Comparison of ENCODE assay signal across 1 cellular context in the genomic region with DNA sequence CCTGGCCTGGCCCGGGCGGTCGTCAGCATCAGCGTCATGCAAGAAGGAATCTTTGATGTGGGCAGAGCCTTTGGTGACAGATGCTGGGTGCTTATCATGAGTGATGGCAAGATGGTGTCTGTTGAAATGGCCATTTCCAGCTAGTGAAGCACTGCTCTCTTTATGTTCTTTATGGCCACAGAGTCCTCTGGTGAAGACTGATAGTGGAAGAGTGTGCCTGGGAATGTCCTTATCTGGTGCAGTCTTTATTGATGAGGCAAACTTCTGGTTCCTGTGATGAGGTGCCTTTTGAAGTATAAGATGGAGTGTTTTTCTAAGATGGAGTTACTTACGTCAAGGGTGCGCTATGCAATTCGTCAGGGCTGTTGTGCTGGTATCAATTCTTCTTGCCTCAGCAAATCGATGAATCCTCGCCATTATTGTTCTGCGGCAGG.
TF ChIP-seq lines count a peak whose summit lies in the region.

No MANE protein-coding gene starts in this region.

TF ChIP-seq in K562, 482 proteins besides CTCF, POLR2A, EP300 and RAD21 (continues in another document):
- no peak for TF ChIP-seq ZC3H4 (CRISPR knock-in tag; IDR thresholded peaks at IDR 0.05; ENCODE audit: borderline replicate concordance)
- TF ChIP-seq, protein P1, sequence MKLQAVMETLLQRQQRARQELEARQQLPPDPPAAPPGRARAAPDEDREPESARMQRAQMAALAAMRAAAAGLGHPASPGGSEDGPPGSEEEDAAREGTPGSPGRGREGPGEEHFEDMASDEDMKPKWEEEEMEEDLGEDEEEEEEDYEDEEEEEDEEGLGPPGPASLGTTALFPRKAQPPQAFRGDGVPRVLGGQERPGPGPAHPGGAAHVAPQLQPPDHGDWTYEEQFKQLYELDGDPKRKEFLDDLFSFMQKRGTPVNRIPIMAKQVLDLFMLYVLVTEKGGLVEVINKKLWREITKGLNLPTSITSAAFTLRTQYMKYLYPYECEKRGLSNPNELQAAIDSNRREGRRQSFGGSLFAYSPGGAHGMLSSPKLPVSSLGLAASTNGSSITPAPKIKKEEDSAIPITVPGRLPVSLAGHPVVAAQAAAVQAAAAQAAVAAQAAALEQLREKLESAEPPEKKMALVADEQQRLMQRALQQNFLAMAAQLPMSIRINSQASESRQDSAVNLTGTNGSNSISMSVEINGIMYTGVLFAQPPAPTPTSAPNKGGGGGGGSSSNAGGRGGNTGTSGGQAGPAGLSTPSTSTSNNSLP (IDR thresholded peaks at IDR 0.05; ENCODE audit: borderline replicate concordance, low read depth, low read length) = no peak
- TF ChIP-seq ZNF583 (CRISPR knock-in tag; IDR thresholded peaks at IDR 0.05) = peak; percentile 94; the same call in 1 of the 2 replicates
- no peak for TF ChIP-seq RFX1 (IDR thresholded peaks at IDR 0.05)
- TF ChIP-seq HDAC1 (IDR thresholded peaks at IDR 0.05) = 0 out of 4 replicates have a peak, but pooled peaks of 1 of the 2 experiments have one; percentile 29
- TF ChIP-seq POLR2AphosphoS5 (IDR thresholded peaks at IDR 0.05; ENCODE audit: control insufficient read depth, insufficient read depth, low read depth, low read length) = peak; percentile 67
- TF ChIP-seq STAT5A (IDR thresholded peaks at IDR 0.05; ENCODE audit: borderline replicate concordance, low read length) = peak; percentile 65
- peak; percentile 53; the same call in 1 of the 2 replicates for TF ChIP-seq DPF2 (IDR thresholded peaks at IDR 0.05)
- no peak for TF ChIP-seq ZNF133 (CRISPR knock-in tag; IDR thresholded peaks at IDR 0.05)
- no peak for TF ChIP-seq PHB (CRISPR knock-in tag; IDR thresholded peaks at IDR 0.05)
- peak; percentile 34; the same call in 1 of the 2 replicates for TF ChIP-seq CUX1 (CRISPR knock-in tag; IDR thresholded peaks at IDR 0.05)
- no peak for TF ChIP-seq KDM5B (IDR thresholded peaks at IDR 0.05; ENCODE audit: insufficient replicate concordance, low read depth, low read length)
- peak; percentile 51; the same call in 1 of the 2 replicates for TF ChIP-seq CTBP1 (IDR thresholded peaks at IDR 0.05; ENCODE audit: borderline replicate concordance)
- no peak for TF ChIP-seq ZNF121 (CRISPR knock-in tag; conservative IDR thresholded peaks at IDR 0.05)
- TF ChIP-seq THAP7 (CRISPR knock-in tag; IDR thresholded peaks at IDR 0.05) = no peak
- no peak for TF ChIP-seq ILK (tag; IDR thresholded peaks at IDR 0.05; ENCODE audit: borderline replicate concordance, low read depth)
- no peak for TF ChIP-seq USF2 (CRISPR knock-in tag; IDR thresholded peaks at IDR 0.05)
- TF ChIP-seq STAG1 (CRISPR knock-in tag; IDR thresholded peaks at IDR 0.05; ENCODE audit: borderline replicate concordance) = no peak
- TF ChIP-seq SRSF9 (IDR thresholded peaks at IDR 0.05; ENCODE audit: borderline replicate concordance, low read depth, low read length) = no peak
- TF ChIP-seq NR2C1 (IDR thresholded peaks at IDR 0.05) = no peak
- TF ChIP-seq NR2C1 (tag; IDR thresholded peaks at IDR 0.05) = peak; percentile 52
- TF ChIP-seq, protein P2, sequence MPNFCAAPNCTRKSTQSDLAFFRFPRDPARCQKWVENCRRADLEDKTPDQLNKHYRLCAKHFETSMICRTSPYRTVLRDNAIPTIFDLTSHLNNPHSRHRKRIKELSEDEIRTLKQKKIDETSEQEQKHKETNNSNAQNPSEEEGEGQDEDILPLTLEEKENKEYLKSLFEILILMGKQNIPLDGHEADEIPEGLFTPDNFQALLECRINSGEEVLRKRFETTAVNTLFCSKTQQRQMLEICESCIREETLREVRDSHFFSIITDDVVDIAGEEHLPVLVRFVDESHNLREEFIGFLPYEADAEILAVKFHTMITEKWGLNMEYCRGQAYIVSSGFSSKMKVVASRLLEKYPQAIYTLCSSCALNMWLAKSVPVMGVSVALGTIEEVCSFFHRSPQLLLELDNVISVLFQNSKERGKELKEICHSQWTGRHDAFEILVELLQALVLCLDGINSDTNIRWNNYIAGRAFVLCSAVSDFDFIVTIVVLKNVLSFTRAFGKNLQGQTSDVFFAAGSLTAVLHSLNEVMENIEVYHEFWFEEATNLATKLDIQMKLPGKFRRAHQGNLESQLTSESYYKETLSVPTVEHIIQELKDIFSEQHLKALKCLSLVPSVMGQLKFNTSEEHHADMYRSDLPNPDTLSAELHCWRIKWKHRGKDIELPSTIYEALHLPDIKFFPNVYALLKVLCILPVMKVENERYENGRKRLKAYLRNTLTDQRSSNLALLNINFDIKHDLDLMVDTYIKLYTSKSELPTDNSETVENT (CRISPR knock-in tag; IDR thresholded peaks at IDR 0.05) = no peak
- TF ChIP-seq, protein P3, sequence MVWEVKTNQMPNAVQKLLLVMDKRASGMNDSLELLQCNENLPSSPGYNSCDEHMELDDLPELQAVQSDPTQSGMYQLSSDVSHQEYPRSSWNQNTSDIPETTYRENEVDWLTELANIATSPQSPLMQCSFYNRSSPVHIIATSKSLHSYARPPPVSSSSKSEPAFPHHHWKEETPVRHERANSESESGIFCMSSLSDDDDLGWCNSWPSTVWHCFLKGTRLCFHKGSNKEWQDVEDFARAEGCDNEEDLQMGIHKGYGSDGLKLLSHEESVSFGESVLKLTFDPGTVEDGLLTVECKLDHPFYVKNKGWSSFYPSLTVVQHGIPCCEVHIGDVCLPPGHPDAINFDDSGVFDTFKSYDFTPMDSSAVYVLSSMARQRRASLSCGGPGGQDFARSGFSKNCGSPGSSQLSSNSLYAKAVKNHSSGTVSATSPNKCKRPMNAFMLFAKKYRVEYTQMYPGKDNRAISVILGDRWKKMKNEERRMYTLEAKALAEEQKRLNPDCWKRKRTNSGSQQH (CRISPR knock-in tag; IDR thresholded peaks at IDR 0.05) = no peak
- no peak for TF ChIP-seq NFATC3 (IDR thresholded peaks at IDR 0.05)
- TF ChIP-seq, protein P4, sequence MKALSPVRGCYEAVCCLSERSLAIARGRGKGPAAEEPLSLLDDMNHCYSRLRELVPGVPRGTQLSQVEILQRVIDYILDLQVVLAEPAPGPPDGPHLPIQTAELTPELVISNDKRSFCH (CRISPR knock-in tag; IDR thresholded peaks at IDR 0.05) = no peak
- TF ChIP-seq, protein P4 (tag; IDR thresholded peaks at IDR 0.05) = peak; percentile 98
- TF ChIP-seq XRCC5 (IDR thresholded peaks at IDR 0.05; ENCODE audit: low read depth, low read length) = no peak
- TF ChIP-seq GTF2A2 (tag; IDR thresholded peaks at IDR 0.05) = no peak
- TF ChIP-seq JUND (IDR thresholded peaks at IDR 0.05; ENCODE audit: borderline replicate concordance, low read depth, low read length) = no peak
- TF ChIP-seq JUND (tag; IDR thresholded peaks at IDR 0.05; ENCODE audit: borderline replicate concordance, low read depth, low read length) = no peak; the same call in 2 of the 3 replicates
- TF ChIP-seq, protein P5, sequence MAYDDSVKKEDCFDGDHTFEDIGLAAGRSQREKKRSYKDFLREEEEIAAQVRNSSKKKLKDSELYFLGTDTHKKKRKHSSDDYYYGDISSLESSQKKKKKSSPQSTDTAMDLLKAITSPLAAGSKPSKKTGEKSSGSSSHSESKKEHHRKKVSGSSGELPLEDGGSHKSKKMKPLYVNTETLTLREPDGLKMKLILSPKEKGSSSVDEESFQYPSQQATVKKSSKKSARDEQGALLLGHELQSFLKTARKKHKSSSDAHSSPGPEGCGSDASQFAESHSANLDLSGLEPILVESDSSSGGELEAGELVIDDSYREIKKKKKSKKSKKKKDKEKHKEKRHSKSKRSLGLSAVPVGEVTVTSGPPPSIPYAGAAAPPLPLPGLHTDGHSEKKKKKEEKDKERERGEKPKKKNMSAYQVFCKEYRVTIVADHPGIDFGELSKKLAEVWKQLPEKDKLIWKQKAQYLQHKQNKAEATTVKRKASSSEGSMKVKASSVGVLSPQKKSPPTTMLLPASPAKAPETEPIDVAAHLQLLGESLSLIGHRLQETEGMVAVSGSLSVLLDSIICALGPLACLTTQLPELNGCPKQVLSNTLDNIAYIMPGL (CRISPR knock-in tag; IDR thresholded peaks at IDR 0.05) = no peak
- TF ChIP-seq, protein P6, sequence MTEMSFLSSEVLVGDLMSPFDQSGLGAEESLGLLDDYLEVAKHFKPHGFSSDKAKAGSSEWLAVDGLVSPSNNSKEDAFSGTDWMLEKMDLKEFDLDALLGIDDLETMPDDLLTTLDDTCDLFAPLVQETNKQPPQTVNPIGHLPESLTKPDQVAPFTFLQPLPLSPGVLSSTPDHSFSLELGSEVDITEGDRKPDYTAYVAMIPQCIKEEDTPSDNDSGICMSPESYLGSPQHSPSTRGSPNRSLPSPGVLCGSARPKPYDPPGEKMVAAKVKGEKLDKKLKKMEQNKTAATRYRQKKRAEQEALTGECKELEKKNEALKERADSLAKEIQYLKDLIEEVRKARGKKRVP (CRISPR knock-in tag; IDR thresholded peaks at IDR 0.05) = peak; percentile 52; the same call in 1 of the 2 replicates
- 0 out of 2 replicates have a peak, but pooled peaks have one; percentile 24 for TF ChIP-seq CEBPB (tag; IDR thresholded peaks at IDR 0.05)
- no peak for TF ChIP-seq BRF1 (IDR thresholded peaks at IDR 0.05; ENCODE audit: borderline replicate concordance, extremely low read depth, insufficient read length)
- no peak for TF ChIP-seq ZNF436 (CRISPR knock-in tag; IDR thresholded peaks at IDR 0.05)
- no peak for TF ChIP-seq SREBF1 (IDR thresholded peaks at IDR 0.05; ENCODE audit: borderline replicate concordance, low read depth, low read length)
- TF ChIP-seq CBX2 (IDR thresholded peaks at IDR 0.05; ENCODE audit: insufficient read depth, low read length, poor library complexity, severe bottlenecking) = no peak
- 0 out of 4 replicates have a peak, but pooled peaks of 1 of the 2 experiments have one; percentile 35 for TF ChIP-seq FOXA3 (CRISPR knock-in tag; conservative IDR thresholded peaks at IDR 0.05 in 1 of 2, IDR thresholded peaks at IDR 0.05 in 1 of 2)
- TF ChIP-seq PPARD (CRISPR knock-in tag; IDR thresholded peaks at IDR 0.05) = no peak
- TF ChIP-seq NRF1 (conservative IDR thresholded peaks at IDR 0.05 in 1 of 2, IDR thresholded peaks at IDR 0.05 in 1 of 2) = no peak
- peak in 1 of 2 experiments; percentile 43; a peak in 1 of 4 replicates for TF ChIP-seq MAZ (CRISPR knock-in tag; conservative IDR thresholded peaks at IDR 0.05 in 1 of 2, IDR thresholded peaks at IDR 0.05 in 1 of 2)
- TF ChIP-seq, protein P7, sequence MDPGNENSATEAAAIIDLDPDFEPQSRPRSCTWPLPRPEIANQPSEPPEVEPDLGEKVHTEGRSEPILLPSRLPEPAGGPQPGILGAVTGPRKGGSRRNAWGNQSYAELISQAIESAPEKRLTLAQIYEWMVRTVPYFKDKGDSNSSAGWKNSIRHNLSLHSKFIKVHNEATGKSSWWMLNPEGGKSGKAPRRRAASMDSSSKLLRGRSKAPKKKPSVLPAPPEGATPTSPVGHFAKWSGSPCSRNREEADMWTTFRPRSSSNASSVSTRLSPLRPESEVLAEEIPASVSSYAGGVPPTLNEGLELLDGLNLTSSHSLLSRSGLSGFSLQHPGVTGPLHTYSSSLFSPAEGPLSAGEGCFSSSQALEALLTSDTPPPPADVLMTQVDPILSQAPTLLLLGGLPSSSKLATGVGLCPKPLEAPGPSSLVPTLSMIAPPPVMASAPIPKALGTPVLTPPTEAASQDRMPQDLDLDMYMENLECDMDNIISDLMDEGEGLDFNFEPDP (CRISPR knock-in tag; IDR thresholded peaks at IDR 0.05) = no peak
- peak; percentile 79 for TF ChIP-seq PML (IDR thresholded peaks at IDR 0.05; ENCODE audit: low read length)
- TF ChIP-seq ZNF263 (CRISPR knock-in tag; IDR thresholded peaks at IDR 0.05; ENCODE audit: borderline replicate concordance) = no peak
- TF ChIP-seq POLR2G (IDR thresholded peaks at IDR 0.05; ENCODE audit: low read depth, low read length) = no peak
- no peak for TF ChIP-seq ZNF253 (CRISPR knock-in tag; conservative IDR thresholded peaks at IDR 0.05)
- no peak for TF ChIP-seq ASH1L (IDR thresholded peaks at IDR 0.05; ENCODE audit: borderline replicate concordance, low read depth, partially characterized antibody)
- peak; percentile 87 for TF ChIP-seq ZNF589 (CRISPR knock-in tag; IDR thresholded peaks at IDR 0.05; ENCODE audit: low read depth)
